ENCODE assay signal across 18 cellular contexts in the genomic region with DNA sequence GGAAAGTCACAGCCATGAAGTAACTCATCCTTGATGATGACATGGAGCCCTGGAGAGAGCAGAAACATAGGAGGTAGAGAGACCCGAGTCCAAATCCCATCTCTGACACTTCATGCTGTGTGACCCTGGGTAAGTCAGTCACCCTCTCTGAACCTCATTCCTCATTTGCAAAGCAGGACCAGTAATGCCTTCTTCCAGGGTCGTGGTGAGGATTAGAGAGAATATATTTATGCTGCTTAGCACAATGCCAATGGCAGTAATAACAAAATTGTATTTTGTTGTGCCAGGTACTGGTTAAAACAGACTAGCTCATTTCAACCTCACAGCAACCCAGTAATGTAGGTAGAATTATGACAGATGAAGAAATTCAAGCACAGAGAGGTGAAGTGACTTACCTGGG.
"Had no signal": no experiment of that assay in that cellular context is flagged by ENCODE, and none has a peak within 500 bp of the region (broad histone marks: within the 10 kb centered on the region; RNA-seq: fewer than 3 reads in every experiment).

No MANE protein-coding gene starts in this region.

- H3K4me3 ChIP-seq: adrenal gland, ascending aorta, breast epithelium, cardiac muscle cell had no signal

- H3K36me3 ChIP-seq: adrenal gland, ascending aorta, brain microvascular endothelial cell, breast epithelium, cardiac muscle cell had no signal

- H3K4me1 ChIP-seq: adrenal gland, ascending aorta, breast epithelium had no signal

- ATAC-seq: activated naive CD8-positive, alpha-beta T cell treated with anti-CD3 and anti-CD28 coated beads, Interleukin-2, amount 50 U/mL, for 24 hours; activated T-cell treated with anti-CD3 and anti-CD28 coated beads, Interleukin-2, amount 50 U/mL, for 4 hours; activated T-cell treated with anti-CD3 and anti-CD28 coated beads, Interleukin-2, amount 50 U/mL, for 72 hours had no signal

- DNase-seq: activated effector memory CD4-positive, alpha-beta T cell treated with Interleukin-2 at 50 U/mL for 16 hours; activated gamma-delta T cell; activated gamma-delta T cell treated with Interleukin-2 at 50 U/mL for 16 hours; activated naive CD4-positive, alpha-beta T cell; activated naive CD4-positive, alpha-beta T cell treated with anti-CD3 and anti-CD28 coated beads, Interleukin-2, amount 50 U/mL, for 16 hours; activated T-cell treated with anti-CD3 and anti-CD28 coated beads, Interleukin-2, amount 50 U/mL, for 4 hours; central memory CD4-positive, alpha-beta T cell; cerebellar nuclear complex had no signal

- H3K9me3 ChIP-seq: adrenal gland, ascending aorta, breast epithelium had no signal

- H3K27ac ChIP-seq: adrenal gland, ascending aorta, brain microvascular endothelial cell, breast epithelium, cardiac muscle cell had no signal

- FAIRE-seq: astrocyte, bronchial epithelial cell, colon had no signal

- H3K27me3 ChIP-seq: ascending aorta, brain microvascular endothelial cell had no signal
